Comparison of ENCODE assay signal across 1 cellular context in genomic region chr1:210440081-210440480, GRCh38.
TF ChIP-seq lines count a peak whose summit lies in the region.

No MANE protein-coding gene starts in this region.

TF ChIP-seq in IMR-90, 13 proteins besides CTCF, POLR2A, EP300 and RAD21:
- TF ChIP-seq FOS (IDR thresholded peaks at IDR 0.05; ENCODE audit: low read depth, low read length), result no peak
- TF ChIP-seq RCOR1 (IDR thresholded peaks at IDR 0.05; ENCODE audit: insufficient replicate concordance, low read length), result no peak
- TF ChIP-seq ELK1 (IDR thresholded peaks at IDR 0.05; ENCODE audit: borderline replicate concordance, low read depth, low read length), result no peak
